In the genomic region with DNA sequence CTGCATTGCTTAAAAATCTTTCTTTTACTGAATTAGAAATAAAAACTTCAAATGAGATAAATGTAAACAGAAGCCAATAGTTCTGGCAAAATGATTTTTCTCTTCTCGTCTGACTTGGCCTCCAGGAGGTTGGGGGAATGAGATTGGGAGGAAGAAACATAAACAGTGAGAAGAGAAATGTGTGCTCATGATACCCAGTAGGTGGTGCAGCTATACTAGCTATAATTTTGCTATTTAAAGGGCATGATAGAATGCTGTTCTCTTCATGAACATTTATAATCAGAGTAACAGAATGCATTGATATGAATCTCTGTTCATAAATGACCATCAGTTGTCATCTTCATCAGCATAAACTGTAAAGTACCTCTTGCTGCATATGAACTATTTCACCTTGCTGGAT, we compare ENCODE assay signal across 18 cellular contexts.
DNase-seq lines count a peak whose midpoint lies in the region; FAIRE-seq and TF ChIP-seq lines count a peak whose summit lies in the region.
"Had no signal": no experiment of that assay in that cellular context is flagged by ENCODE, and none has a peak within 500 bp of the region (broad histone marks: within the 10 kb centered on the region; RNA-seq: fewer than 3 reads in every experiment).

No MANE protein-coding gene starts in this region.

- H3K4ac ChIP-seq in trophoblast cell (ENCODE audit: low read depth, low read length): no peak overlapping the region

- TF ChIP-seq CTCF in NB4 (IDR thresholded peaks at IDR 0.05; ENCODE audit: low read depth, low read length) (no peak), mesothelial cell of epicardium (IDR thresholded peaks at IDR 0.05; ENCODE audit: unreplicated experiment) (no peak)

- H3K36me3 ChIP-seq in trophoblast cell (ENCODE audit: control insufficient read depth in 1 of 2, insufficient read depth in 2 of 2, low read length in 2 of 2): no peaks in the 10 kb centered on the region
- H3K36me3 ChIP-seq: brain microvascular endothelial cell, left lung had no signal

- no peaks in the 10 kb centered on the region for H3K9me3 Mint-ChIP-seq in mesothelial cell of epicardium

- H3K27me3 ChIP-seq in trophoblast cell (ENCODE audit: insufficient read depth, low read length): no peaks in the 10 kb centered on the region
- H3K27me3 ChIP-seq: brain microvascular endothelial cell, left lung had no signal

- H3K4me1 Mint-ChIP-seq in mesothelial cell of epicardium: no peaks in the 10 kb centered on the region

- no peak overlapping the region for H3K4me3 ChIP-seq in NB4 (ENCODE audit: low read depth, low read length)
- H3K4me3 ChIP-seq in trophoblast cell (ENCODE audit: low read depth, low read length): no peak overlapping the region
- H3K4me3 ChIP-seq: left lung had no signal

- no peak overlapping the region for H3K27ac ChIP-seq in trophoblast cell (ENCODE audit: low read depth, low read length)
- H3K27ac ChIP-seq: brain microvascular endothelial cell, left lung had no signal

- H4K91ac ChIP-seq in trophoblast cell (ENCODE audit: low read depth, low read length): no peak overlapping the region

- no peaks in the 10 kb centered on the region for H3K4me1 ChIP-seq in trophoblast cell (ENCODE audit: control insufficient read depth in 1 of 2, insufficient read depth in 2 of 2, low read length in 2 of 2)
- H3K4me1 ChIP-seq: Caco-2, left lung had no signal

- no peak overlapping the region for H2BK5ac ChIP-seq in trophoblast cell (ENCODE audit: low read depth, low read length, poor library complexity)

- H3K9me3 ChIP-seq in trophoblast cell (ENCODE audit: insufficient read depth, low read depth, low read length): no peaks in the 10 kb centered on the region
- H3K9me3 ChIP-seq: Caco-2 had no signal

- no peak overlapping the region for H4K8ac ChIP-seq in trophoblast cell (ENCODE audit: low read depth, low read length)

- DNase-seq in SIG-M5 treated with dmso at 0.1 percent for 504 hours (lab: John Stamatoyannopoulos, UW; ENCODE audit: unreplicated experiment): peak; percentile 10
- no peak for DNase-seq in SIG-M5 (lab: John Stamatoyannopoulos, UW)
- peak; percentile 4 for DNase-seq in NB4 (ENCODE audit: low read depth)
- DNase-seq in T47D (ENCODE audit: low read depth in 1 of 2, low spot score in 1 of 2): peak; percentile 2 to 49
- peak; percentile 5 for DNase-seq in urothelium cell line (ENCODE audit: low spot score)
- DNase-seq in trophoblast cell: no peak
- DNase-seq in head of caudate nucleus: no peak
- no peak for DNase-seq in mesothelial cell of epicardium (ENCODE audit: low spot score in 2 of 2, unreplicated experiment in 2 of 2)
- DNase-seq: activated naive CD4-positive, alpha-beta T cell treated with Interleukin-2 at 50 U/mL for 16 hours; brain microvascular endothelial cell; Caco-2; effector memory CD4-positive, alpha-beta T cell; left lung; NCI-H446 treated with DMSO at 0.1 percent for 48 hours; stimulated activated naive CD8-positive, alpha-beta T cell treated with anti-CD3 and anti-CD28 coated beads, Interleukin-15, Interleukin-2, amounts not matched to agents 100 U/mL and 50 U/mL, for 24 hours had no signal

- H3K79me2 ChIP-seq in trophoblast cell (ENCODE audit: control insufficient read depth, insufficient read depth, low read length, poor library complexity): no peaks in the 10 kb centered on the region

- H3K79me1 ChIP-seq in trophoblast cell (ENCODE audit: low read length): no peaks in the 10 kb centered on the region

- H3K36me3 Mint-ChIP-seq in mesothelial cell of epicardium: no peaks in the 10 kb centered on the region

- intact Hi-C loops in head of caudate nucleus (cut with DNase I): no loop called here

- no peak overlapping the region for H2BK12ac ChIP-seq in trophoblast cell (ENCODE audit: low read length)

- H3K4me3 Mint-ChIP-seq in mesothelial cell of epicardium: no peak overlapping the region
- H3K4me3 Mint-ChIP-seq: T-helper 2 cell treated with Interferon-gamma antibody and Interleukin-4, amounts not matched to agents 5 μg/mL and 100 μg/mL, for 36 hours had no signal

- FAIRE-seq in urothelium cell line (lab: Jason Lieb, UNC): no peak
- FAIRE-seq: GM19239 had no signal

- TF ChIP-seq POLR2A in NB4 (IDR thresholded peaks at IDR 0.05; ENCODE audit: extremely low read depth, insufficient read length): no peak

- no peak overlapping the region for H3K27ac Mint-ChIP-seq in mesothelial cell of epicardium
- H3K27ac Mint-ChIP-seq: progenitor cell of endocrine pancreas; T-helper 2 cell treated with Interferon-gamma antibody and Interleukin-4, amounts not matched to agents 5 μg/mL and 100 μg/mL, for 36 hours had no signal

- H3K23ac ChIP-seq in trophoblast cell (ENCODE audit: low read length): no peak overlapping the region

- H2BK120ac ChIP-seq in trophoblast cell (ENCODE audit: insufficient read depth, low read length, poor library complexity): no peak overlapping the region

- no peak overlapping the region for H3K9ac ChIP-seq in trophoblast cell (ENCODE audit: low read length)

- no CpG with 5 or more reads among the region's 1 CpG for WGBS in trophoblast cell (ENCODE audit: extremely low coverage, insufficient coverage, insufficient read length)

- no peak overlapping the region for H2AFZ ChIP-seq in trophoblast cell (ENCODE audit: insufficient read depth, low read length, poor library complexity)

- H4K12ac ChIP-seq in trophoblast cell (ENCODE audit: low read depth, low read length): no peak overlapping the region

- H2AK5ac ChIP-seq in trophoblast cell (ENCODE audit: low read length): no peak overlapping the region

- no peak overlapping the region for H3K14ac ChIP-seq in trophoblast cell (ENCODE audit: low read length)

- in situ Hi-C loops in T47D (cut with HindIII; ENCODE audit: low pct_unique_long_range_greater_than_20kb, low sequenced_read_pairs): no loop called here

- H3K4me2 ChIP-seq in trophoblast cell (ENCODE audit: low read length): no peak overlapping the region

- no peak overlapping the region for H3K18ac ChIP-seq in trophoblast cell (ENCODE audit: low read length)

- H3K27me3 Mint-ChIP-seq in mesothelial cell of epicardium (ENCODE audit: low read depth): peaks cover 10% of the 10 kb centered on the region
- H3K27me3 Mint-ChIP-seq: progenitor cell of endocrine pancreas had no signal

Comparison
In these comparisons a context has a peak if more than half of its experiments do, and no peak if none do; other contexts are left out.
1. DNase-seq: peak in SIG-M5 treated with dmso at 0.1 percent for 504 hours (single experiment), NB4 (single experiment), T47D (2 of 2) and urothelium cell line (single experiment); none in SIG-M5 (single experiment), trophoblast cell (0 of 2), head of caudate nucleus (0 of 42) and mesothelial cell of epicardium (0 of 2).